Comparison of ENCODE assay signal across 15 cellular contexts in the genomic region with DNA sequence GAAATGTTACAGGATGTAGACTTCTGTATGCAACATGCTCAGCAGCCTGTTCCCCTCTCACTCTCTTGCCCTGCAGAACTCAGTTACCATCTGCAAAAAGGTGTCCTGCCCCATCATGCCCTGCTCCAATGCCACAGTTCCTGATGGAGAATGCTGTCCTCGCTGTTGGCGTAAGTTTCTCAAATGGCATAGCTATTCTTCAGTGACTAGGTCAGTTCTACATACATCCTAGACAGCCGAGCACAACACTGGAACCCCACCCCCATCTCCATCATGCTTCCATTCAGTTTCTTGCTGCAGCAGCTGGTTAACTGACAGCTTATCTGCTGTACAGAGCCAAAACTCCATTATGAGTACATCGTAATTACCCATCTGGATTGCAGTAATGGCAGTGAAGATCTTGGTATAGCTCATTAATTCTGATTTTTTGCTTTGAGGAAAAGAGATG. TPM values are rescaled to one million over a fixed set of nuclear protein-coding genes. Genes with fewer than 3 reads are reported as not detected.
DNase-seq lines count a peak whose midpoint lies in the region; ATAC-seq, FAIRE-seq and TF ChIP-seq lines count a peak whose summit lies in the region.
"Had no signal": no experiment of that assay in that cellular context is flagged by ENCODE, and none has a peak within 500 bp of the region (broad histone marks: within the 10 kb centered on the region; RNA-seq: fewer than 3 reads in every experiment).

No MANE protein-coding gene starts in this region.

- no peak overlapping the region for H3K4me3 ChIP-seq in HepG2 (replicated peaks in 1 of 3; ENCODE audit: insufficient read depth in 1 of 3, low read depth in 2 of 3, low read length in 3 of 3)
- H3K4me3 ChIP-seq in right lobe of liver, result no peak overlapping the region
- H3K4me3 ChIP-seq in coronary artery, result peak overlapping the region; percentile 86
- peak overlapping the region in 1 of 2 donors; percentile 91 for H3K4me3 ChIP-seq in uterus
- H3K4me3 ChIP-seq: K562 had no signal

- no peaks in the 10 kb centered on the region for H3K9me3 ChIP-seq in HepG2 (ENCODE audit: low read length)
- no peaks in the 10 kb centered on the region for H3K9me3 ChIP-seq in right lobe of liver
- no peaks in the 10 kb centered on the region for H3K9me3 ChIP-seq in uterus

- TF ChIP-seq CTCF in HepG2 (CRISPR knock-in tag; IDR thresholded peaks at IDR 0.05) (no peak), right lobe of liver (IDR thresholded peaks at IDR 0.05) (no peak), coronary artery (IDR thresholded peaks at IDR 0.05) (no peak), uterus (IDR thresholded peaks at IDR 0.05) (no peak)

- POLR2A ChIA-PET in HepG2 (lab: Yijun Ruan, JAX), result interaction anchor here (1.5 kb wide), 1 partner anchor 312 kb away, joined by 4 read pairs; no protein-coding TSS in a partner anchor

- ATAC-seq in HepG2 (no peak), right lobe of liver (no peak), GM19395 (IDR thresholded peaks at IDR 0.05; ENCODE audit: unreplicated experiment) (no peak), GM19351 (IDR thresholded peaks at IDR 0.05; ENCODE audit: unreplicated experiment) (no peak)
- ATAC-seq: K562 had no signal

- in situ Hi-C loops in HepG2 (cut with HindIII; ENCODE audit: extremely low pct_ligation_motif_present, low pct_unique_long_range_greater_than_20kb), result loop anchor here (10.0 kb wide), 3 partner anchors 151 to 771 kb away; no protein-coding TSS in a partner anchor

- H4K20me1 ChIP-seq in HepG2 (ENCODE audit: insufficient read depth, low read length), result peaks cover 13% of the 10 kb centered on the region; the same call in 1 of the 2 replicates

- H3K36me3 ChIP-seq in HepG2 (replicated peaks in 1 of 2; ENCODE audit: control insufficient read depth in 1 of 2, insufficient read depth in 2 of 2, low read length in 2 of 2) (peaks cover 30 to 75% of the 10 kb centered on the region in 2 experiments), right lobe of liver (peaks cover 0 to 47% (median 20%) of the 10 kb centered on the region in 4 donors), uterus (peaks cover 0 to 2% of the 10 kb centered on the region in 2 donors)

- TF ChIP-seq EP300 in HepG2 (IDR thresholded peaks at IDR 0.05; ENCODE audit: low read depth in 2 of 2, low read length in 2 of 2) (no peak), HepG2 (CRISPR knock-in tag; IDR thresholded peaks at IDR 0.05; ENCODE audit: borderline replicate concordance) (no peak)

- H3K27ac ChIP-seq in HepG2 (ENCODE audit: extremely low read length, insufficient read depth, low read length) (no peak overlapping the region), right lobe of liver (no peak overlapping the region), coronary artery (peak overlapping the region in 1 of 2 donors; percentile 2), uterus (peak overlapping the region; percentile 16 to 98)

- FAIRE-seq in HepG2 (lab: Jason Lieb, UNC), result no peak
- FAIRE-seq: K562 had no signal

- 96% methylated on average over 4 of the region's 4 CpGs for WGBS in HepG2 (ENCODE audit: low lambda C conversion rate)
- WGBS in right lobe of liver (ENCODE audit: insufficient coverage, low coverage, low lambda C conversion rate, missing lambda C conversion rate), result 69% methylated on average over 4 of the region's 4 CpGs

- intact Hi-C loops in HepG2 (cut with micrococcal nuclease; ENCODE audit: unreplicated experiment), result no loop called here
- intact Hi-C loops in right lobe of liver (cut with DNase I), result no loop called here
- intact Hi-C loops in uterus (cut with DNase I; ENCODE audit: low total_unique reads), result no loop called here

- TF ChIP-seq POLR2A in HepG2 (IDR thresholded peaks at IDR 0.05; ENCODE audit: insufficient read depth in 1 of 2, low read depth in 2 of 2, low read length in 2 of 2) (no peak), right lobe of liver (IDR thresholded peaks at IDR 0.05) (no peak), uterus (IDR thresholded peaks at IDR 0.05) (no peak)

- peaks cover 54% of the 10 kb centered on the region for H3K4me1 ChIP-seq in HepG2 (ENCODE audit: insufficient read depth, low read length)
- peaks cover 0 to 33% (median 16%) of the 10 kb centered on the region in 4 donors for H3K4me1 ChIP-seq in right lobe of liver
- peaks cover 0 to 12% of the 10 kb centered on the region in 2 donors for H3K4me1 ChIP-seq in uterus

- CTCF ChIA-PET in HepG2 (lab: Yijun Ruan, JAX; ENCODE audit: low intra/inter-chr PET ratio, low total read pairs), result no interaction called here

- no peak overlapping the region for H3K9ac ChIP-seq in HepG2 (ENCODE audit: insufficient read depth, low read depth, low read length)

- BruUV-seq in HepG2 (replicated peaks; lab: Mats Ljungman, UMichigan), result no TSS peak

- no peak for DNase-seq in HepG2 (ENCODE audit: low spot score)
- DNase-seq in right lobe of liver, result no peak
- DNase-seq in coronary artery (ENCODE audit: low spot score), result no peak
- peak; percentile 52 to 65 for DNase-seq in lung microvascular endothelial cell (ENCODE audit: low read depth in 2 of 2)
- no peak for DNase-seq in uterus
- no peak for DNase-seq in stimulated activated naive CD4-positive, alpha-beta T cell treated with Interleukin-2 at 50 U/mL for 16 hours (lab: John Stamatoyannopoulos, UW)
- DNase-seq: activated CD4-positive, alpha-beta memory T cell treated with anti-CD3 and anti-CD28 coated beads, Interleukin-2, amount 10 ng/mL, durations not matched to agents 7 days and 5 days; activated naive CD4-positive, alpha-beta T cell treated with anti-CD3 and anti-CD28 coated beads, Interleukin-2, amount 50 U/mL, for 16 hours; cortex of kidney; DMS79 treated with DMSO at 0.1 percent for 48 hours; mesendoderm; NCI-H2029 treated with DMSO at 0.1 percent for 48 hours had no signal

- TF ChIP-seq RAD21 in HepG2 (CRISPR knock-in tag; IDR thresholded peaks at IDR 0.05), result no peak

- H3K27me3 ChIP-seq in HepG2 (ENCODE audit: control insufficient read depth in 1 of 2, insufficient read depth in 2 of 2, low read length in 2 of 2) (no peaks in the 10 kb centered on the region; a peak in 1 of 5 replicates), right lobe of liver (no peaks in the 10 kb centered on the region), uterus (no peaks in the 10 kb centered on the region)

- H3K4me2 ChIP-seq in HepG2 (ENCODE audit: low read depth, low read length), result no peak overlapping the region

- H3K79me2 ChIP-seq in HepG2 (ENCODE audit: insufficient read depth, low read length), result peaks cover 22% of the 10 kb centered on the region

- no peak overlapping the region for H2AFZ ChIP-seq in HepG2 (ENCODE audit: low read length)

TF ChIP-seq in HepG2, 621 proteins besides CTCF, POLR2A, EP300 and RAD21:
- 0 out of 2 replicates have a peak, but pooled peaks have one; percentile 25 for TF ChIP-seq POLR2G (IDR thresholded peaks at IDR 0.05; ENCODE audit: low read depth, low read length)
- no peak for TF ChIP-seq HNF1B (CRISPR knock-in tag; IDR thresholded peaks at IDR 0.05)
- TF ChIP-seq RBFOX2 (IDR thresholded peaks at IDR 0.05; ENCODE audit: low read depth, low read length), result peak; percentile 32; the same call in 1 of the 2 replicates

RNA-seq across cellular contexts. Expression of gene THBS1, which starts 4.5 kb away (rescaled TPM):
- total RNA-seq in HepG2 (2016; rRNA removed; fragmentation: Illumina TruSeq; extraction: Trizol), result 35.6 and 67.1 TPM in 2 replicates
- 10.4 and 13.6 TPM in 2 replicates for total RNA-seq in HepG2 (2016; cell fraction: cytosol; rRNA removed; fragmentation: Illumina TruSeq; extraction: Trizol; ENCODE audit: low read depth)
- total RNA-seq in HepG2 (2016; cell fraction: insoluble cytoplasmic fraction; rRNA removed; fragmentation: Illumina TruSeq; extraction: Trizol), result 31.2 and 67.2 TPM in 2 replicates
- total RNA-seq in HepG2 (2016; cell fraction: membrane; rRNA removed; fragmentation: Illumina TruSeq; extraction: Trizol), result 12.7 and 15.5 TPM in 2 replicates
- 154 and 191 TPM in 2 replicates for total RNA-seq in HepG2 (2016; cell fraction: nucleus; rRNA removed; fragmentation: Illumina TruSeq; extraction: Trizol)
- 54.7 and 64.6 TPM in 2 replicates for polyA plus RNA-seq in HepG2 (2011; rRNA removed)
- 18.4 and 18.6 TPM in 2 replicates for polyA plus RNA-seq in HepG2 (2011; cell fraction: cytosol; rRNA removed)
- 258 and 353 TPM in 2 replicates for polyA plus RNA-seq in HepG2 (2011; cell fraction: nucleus; rRNA removed)
- 14.5 and 32.8 TPM in 2 replicates for polyA plus RNA-seq in HepG2 (2012)
- 1.0 and 1.3 TPM in 2 replicates for polyA plus RNA-seq in HepG2 (2016; cell fraction: cytosol; fragmentation: Illumina TruSeq; extraction: Trizol; ENCODE audit: low read depth)
- 13.5 and 17.7 TPM in 2 replicates for polyA plus RNA-seq in HepG2 (2016; cell fraction: insoluble cytoplasmic fraction; fragmentation: Illumina TruSeq; extraction: Trizol; ENCODE audit: low read depth)
- polyA plus RNA-seq in HepG2 (2016; cell fraction: membrane; fragmentation: Illumina TruSeq; extraction: Trizol; ENCODE audit: low read depth), result 1.9 and 2.6 TPM in 2 replicates
- 147 and 163 TPM in 2 replicates for polyA plus RNA-seq in HepG2 (2016; cell fraction: nucleus; fragmentation: Illumina TruSeq; extraction: Trizol; ENCODE audit: insufficient read depth, low read depth)
- 15.2 and 310 TPM in 2 replicates for polyA minus RNA-seq in HepG2 (2011; rRNA and poly(A)+ RNA removed; ENCODE audit: low replicate concordance)
- polyA minus RNA-seq in HepG2 (2011; cell fraction: cytosol; rRNA and poly(A)+ RNA removed), result 142 and 165 TPM in 2 replicates
- 395 and 466 TPM in 2 replicates for polyA minus RNA-seq in HepG2 (2011; cell fraction: nucleus; rRNA and poly(A)+ RNA removed)
- 100 to 1,000 TPM in 1 of 6 experiments, 10 to 100 TPM in 5; 10.7 to 253 (median 64.6) TPM for total RNA-seq in right lobe of liver
- 3,460 and 6,737 TPM in 2 replicates for total RNA-seq in lung microvascular endothelial cell
- 100 to 1,000 TPM; 119 to 341 (median 210) TPM for total RNA-seq in uterus

Comparison
In these comparisons a context has a peak if more than half of its experiments do, and no peak if none do; other contexts are left out.
1. DNase-seq: peak in lung microvascular endothelial cell (2 of 2); none in HepG2 (single experiment), right lobe of liver (0 of 3), coronary artery (single experiment), uterus (0 of 2) and stimulated activated naive CD4-positive, alpha-beta T cell treated with Interleukin-2 at 50 U/mL for 16 hours (single experiment).
2. H3K27ac ChIP-seq: peak in uterus (2 of 2); none in HepG2 (single experiment) and right lobe of liver (0 of 3).
3. RNA of gene THBS1, which starts 4.5 kb away (total RNA-seq): 3,460 to 6,737 TPM in lung microvascular endothelial cell; 119 to 341 TPM in uterus, 10.7 to 253 TPM in right lobe of liver and 10.4 to 191 TPM in HepG2; every median in the first group is over 10 times any median in the second.